Comparison of ENCODE assay signal across 1 cellular context in genomic region chr19:12666305-12667048, GRCh38.
TF ChIP-seq lines count a peak whose summit lies in the region.

MAN2B1 (minus strand) TSS chr19:12666742; CDS start chr19:12666701, 41 bp downstream.
A gene with protein sequence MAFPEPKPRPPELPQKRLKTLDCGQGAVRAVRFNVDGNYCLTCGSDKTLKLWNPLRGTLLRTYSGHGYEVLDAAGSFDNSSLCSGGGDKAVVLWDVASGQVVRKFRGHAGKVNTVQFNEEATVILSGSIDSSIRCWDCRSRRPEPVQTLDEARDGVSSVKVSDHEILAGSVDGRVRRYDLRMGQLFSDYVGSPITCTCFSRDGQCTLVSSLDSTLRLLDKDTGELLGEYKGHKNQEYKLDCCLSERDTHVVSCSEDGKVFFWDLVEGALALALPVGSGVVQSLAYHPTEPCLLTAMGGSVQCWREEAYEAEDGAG (plus strand): TSS chr19:12666807. CDS start chr19:12669791, 2,984 bp downstream.

TF ChIP-seq in HepG2, 621 proteins besides CTCF, POLR2A, EP300 and RAD21 (continued from another document and continues in another):
- TF ChIP-seq RERE (CRISPR knock-in tag; IDR thresholded peaks at IDR 0.05; ENCODE audit: low read depth) (no peak), DMAP1 (CRISPR knock-in tag; IDR thresholded peaks at IDR 0.05) (peak; percentile 24; the same call in 1 of the 2 replicates), CBX5 (CRISPR knock-in tag; IDR thresholded peaks at IDR 0.05; ENCODE audit: borderline replicate concordance) (no peak), ZBTB3 (CRISPR knock-in tag; IDR thresholded peaks at IDR 0.05; ENCODE audit: borderline replicate concordance, low read depth) (no peak), ZNF484 (CRISPR knock-in tag; IDR thresholded peaks at IDR 0.05; ENCODE audit: borderline replicate concordance, low read depth) (no peak), TP53 (CRISPR knock-in tag; conservative IDR thresholded peaks at IDR 0.05) (no peak), HOXD1 (CRISPR knock-in tag; IDR thresholded peaks at IDR 0.05) (peak; percentile 32; the same call in 1 of the 2 replicates), ZNF44 (CRISPR knock-in tag; IDR thresholded peaks at IDR 0.05) (no peak), ZSCAN9 (CRISPR knock-in tag; IDR thresholded peaks at IDR 0.05; ENCODE audit: borderline replicate concordance) (no peak), CBX1 (IDR thresholded peaks at IDR 0.05; ENCODE audit: low read depth) (no peak), ESRRA (CRISPR knock-in tag; IDR thresholded peaks at IDR 0.05; ENCODE audit: low read depth) (no peak), FOXJ3 (CRISPR knock-in tag; IDR thresholded peaks at IDR 0.05; ENCODE audit: borderline replicate concordance) (no peak), NBN (conservative IDR thresholded peaks at IDR 0.05) (no peak), HMG20A (CRISPR knock-in tag; IDR thresholded peaks at IDR 0.05; ENCODE audit: borderline replicate concordance) (no peak), PAF1 (CRISPR knock-in tag; IDR thresholded peaks at IDR 0.05) (no peak), ZBTB10 (CRISPR knock-in tag; IDR thresholded peaks at IDR 0.05; ENCODE audit: borderline replicate concordance) (no peak), PLRG1 (conservative IDR thresholded peaks at IDR 0.05) (no peak), NFE2 (CRISPR knock-in tag; IDR thresholded peaks at IDR 0.05) (no peak), ZNF589 (CRISPR knock-in tag; conservative IDR thresholded peaks at IDR 0.05) (no peak), ONECUT2 (CRISPR knock-in tag; IDR thresholded peaks at IDR 0.05) (no peak), ZNF747 (CRISPR knock-in tag; IDR thresholded peaks at IDR 0.05; ENCODE audit: borderline replicate concordance) (peak; percentile 58; the same call in 1 of the 2 replicates), HOXA5 (CRISPR knock-in tag; IDR thresholded peaks at IDR 0.05) (peak; percentile 70; the same call in 1 of the 2 replicates), RNF219 (CRISPR knock-in tag; IDR thresholded peaks at IDR 0.05) (no peak), PPARG (CRISPR knock-in tag; conservative IDR thresholded peaks at IDR 0.05) (no peak), MIER3 (CRISPR knock-in tag; IDR thresholded peaks at IDR 0.05; ENCODE audit: borderline replicate concordance) (no peak), ZNF672 (CRISPR knock-in tag; IDR thresholded peaks at IDR 0.05) (no peak), ZNF263 (CRISPR knock-in tag; IDR thresholded peaks at IDR 0.05) (0 out of 2 replicates have a peak, but pooled peaks have one; percentile 23)
- TF ChIP-seq, protein P1, sequence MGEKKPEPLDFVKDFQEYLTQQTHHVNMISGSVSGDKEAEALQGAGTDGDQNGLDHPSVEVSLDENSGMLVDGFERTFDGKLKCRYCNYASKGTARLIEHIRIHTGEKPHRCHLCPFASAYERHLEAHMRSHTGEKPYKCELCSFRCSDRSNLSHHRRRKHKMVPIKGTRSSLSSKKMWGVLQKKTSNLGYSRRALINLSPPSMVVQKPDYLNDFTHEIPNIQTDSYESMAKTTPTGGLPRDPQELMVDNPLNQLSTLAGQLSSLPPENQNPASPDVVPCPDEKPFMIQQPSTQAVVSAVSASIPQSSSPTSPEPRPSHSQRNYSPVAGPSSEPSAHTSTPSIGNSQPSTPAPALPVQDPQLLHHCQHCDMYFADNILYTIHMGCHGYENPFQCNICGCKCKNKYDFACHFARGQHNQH (CRISPR knock-in tag; IDR thresholded peaks at IDR 0.05): peak; percentile 54; the same call in 1 of the 2 replicates
- TF ChIP-seq, protein P2, sequence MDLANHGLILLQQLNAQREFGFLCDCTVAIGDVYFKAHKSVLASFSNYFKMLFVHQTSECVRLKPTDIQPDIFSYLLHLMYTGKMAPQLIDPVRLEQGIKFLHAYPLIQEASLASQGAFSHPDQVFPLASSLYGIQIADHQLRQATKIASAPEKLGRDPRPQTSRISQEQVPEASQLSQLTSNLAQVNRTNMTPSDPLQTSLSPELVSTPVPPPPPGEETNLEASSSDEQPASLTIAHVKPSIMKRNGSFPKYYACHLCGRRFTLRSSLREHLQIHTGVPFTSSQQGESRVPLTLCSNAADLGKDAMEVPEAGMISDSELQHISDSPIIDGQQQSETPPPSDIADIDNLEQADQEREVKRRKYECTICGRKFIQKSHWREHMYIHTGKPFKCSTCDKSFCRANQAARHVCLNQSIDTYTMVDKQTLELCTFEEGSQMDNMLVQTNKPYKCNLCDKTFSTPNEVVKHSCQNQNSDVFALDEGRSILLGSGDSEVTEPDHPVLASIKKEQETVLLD (CRISPR knock-in tag; IDR thresholded peaks at IDR 0.05; ENCODE audit: low read depth): no peak
- TF ChIP-seq, protein P3, sequence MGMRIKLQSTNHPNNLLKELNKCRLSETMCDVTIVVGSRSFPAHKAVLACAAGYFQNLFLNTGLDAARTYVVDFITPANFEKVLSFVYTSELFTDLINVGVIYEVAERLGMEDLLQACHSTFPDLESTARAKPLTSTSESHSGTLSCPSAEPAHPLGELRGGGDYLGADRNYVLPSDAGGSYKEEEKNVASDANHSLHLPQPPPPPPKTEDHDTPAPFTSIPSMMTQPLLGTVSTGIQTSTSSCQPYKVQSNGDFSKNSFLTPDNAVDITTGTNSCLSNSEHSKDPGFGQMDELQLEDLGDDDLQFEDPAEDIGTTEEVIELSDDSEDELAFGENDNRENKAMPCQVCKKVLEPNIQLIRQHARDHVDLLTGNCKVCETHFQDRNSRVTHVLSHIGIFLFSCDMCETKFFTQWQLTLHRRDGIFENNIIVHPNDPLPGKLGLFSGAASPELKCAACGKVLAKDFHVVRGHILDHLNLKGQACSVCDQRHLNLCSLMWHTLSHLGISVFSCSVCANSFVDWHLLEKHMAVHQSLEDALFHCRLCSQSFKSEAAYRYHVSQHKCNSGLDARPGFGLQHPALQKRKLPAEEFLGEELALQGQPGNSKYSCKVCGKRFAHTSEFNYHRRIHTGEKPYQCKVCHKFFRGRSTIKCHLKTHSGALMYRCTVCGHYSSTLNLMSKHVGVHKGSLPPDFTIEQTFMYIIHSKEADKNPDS (CRISPR knock-in tag; IDR thresholded peaks at IDR 0.05): no peak
- TF ChIP-seq, protein P4, sequence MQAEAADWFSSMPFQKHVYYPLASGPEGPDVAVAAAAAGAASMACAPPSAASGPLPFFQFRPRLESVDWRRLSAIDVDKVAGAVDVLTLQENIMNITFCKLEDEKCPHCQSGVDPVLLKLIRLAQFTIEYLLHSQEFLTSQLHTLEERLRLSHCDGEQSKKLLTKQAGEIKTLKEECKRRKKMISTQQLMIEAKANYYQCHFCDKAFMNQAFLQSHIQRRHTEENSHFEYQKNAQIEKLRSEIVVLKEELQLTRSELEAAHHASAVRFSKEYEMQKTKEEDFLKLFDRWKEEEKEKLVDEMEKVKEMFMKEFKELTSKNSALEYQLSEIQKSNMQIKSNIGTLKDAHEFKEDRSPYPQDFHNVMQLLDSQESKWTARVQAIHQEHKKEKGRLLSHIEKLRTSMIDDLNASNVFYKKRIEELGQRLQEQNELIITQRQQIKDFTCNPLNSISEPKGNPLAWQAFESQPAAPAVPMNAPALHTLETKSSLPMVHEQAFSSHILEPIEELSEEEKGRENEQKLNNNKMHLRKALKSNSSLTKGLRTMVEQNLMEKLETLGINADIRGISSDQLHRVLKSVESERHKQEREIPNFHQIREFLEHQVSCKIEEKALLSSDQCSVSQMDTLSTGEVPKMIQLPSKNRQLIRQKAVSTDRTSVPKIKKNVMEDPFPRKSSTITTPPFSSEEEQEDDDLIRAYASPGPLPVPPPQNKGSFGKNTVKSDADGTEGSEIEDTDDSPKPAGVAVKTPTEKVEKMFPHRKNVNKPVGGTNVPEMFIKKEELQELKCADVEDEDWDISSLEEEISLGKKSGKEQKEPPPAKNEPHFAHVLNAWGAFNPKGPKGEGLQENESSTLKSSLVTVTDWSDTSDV (CRISPR knock-in tag; IDR thresholded peaks at IDR 0.05): no peak
- TF ChIP-seq, protein P5, sequence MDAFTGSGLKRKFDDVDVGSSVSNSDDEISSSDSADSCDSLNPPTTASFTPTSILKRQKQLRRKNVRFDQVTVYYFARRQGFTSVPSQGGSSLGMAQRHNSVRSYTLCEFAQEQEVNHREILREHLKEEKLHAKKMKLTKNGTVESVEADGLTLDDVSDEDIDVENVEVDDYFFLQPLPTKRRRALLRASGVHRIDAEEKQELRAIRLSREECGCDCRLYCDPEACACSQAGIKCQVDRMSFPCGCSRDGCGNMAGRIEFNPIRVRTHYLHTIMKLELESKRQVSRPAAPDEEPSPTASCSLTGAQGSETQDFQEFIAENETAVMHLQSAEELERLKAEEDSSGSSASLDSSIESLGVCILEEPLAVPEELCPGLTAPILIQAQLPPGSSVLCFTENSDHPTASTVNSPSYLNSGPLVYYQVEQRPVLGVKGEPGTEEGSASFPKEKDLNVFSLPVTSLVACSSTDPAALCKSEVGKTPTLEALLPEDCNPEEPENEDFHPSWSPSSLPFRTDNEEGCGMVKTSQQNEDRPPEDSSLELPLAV (CRISPR knock-in tag; conservative IDR thresholded peaks at IDR 0.05; ENCODE audit: low read depth): no peak
- TF ChIP-seq, protein P6, sequence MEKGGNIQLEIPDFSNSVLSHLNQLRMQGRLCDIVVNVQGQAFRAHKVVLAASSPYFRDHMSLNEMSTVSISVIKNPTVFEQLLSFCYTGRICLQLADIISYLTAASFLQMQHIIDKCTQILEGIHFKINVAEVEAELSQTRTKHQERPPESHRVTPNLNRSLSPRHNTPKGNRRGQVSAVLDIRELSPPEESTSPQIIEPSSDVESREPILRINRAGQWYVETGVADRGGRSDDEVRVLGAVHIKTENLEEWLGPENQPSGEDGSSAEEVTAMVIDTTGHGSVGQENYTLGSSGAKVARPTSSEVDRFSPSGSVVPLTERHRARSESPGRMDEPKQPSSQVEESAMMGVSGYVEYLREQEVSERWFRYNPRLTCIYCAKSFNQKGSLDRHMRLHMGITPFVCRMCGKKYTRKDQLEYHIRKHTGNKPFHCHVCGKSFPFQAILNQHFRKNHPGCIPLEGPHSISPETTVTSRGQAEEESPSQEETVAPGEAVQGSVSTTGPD (CRISPR knock-in tag; IDR thresholded peaks at IDR 0.05): no peak
